Comparison of ENCODE assay signal across 26 cellular contexts in the genomic region with DNA sequence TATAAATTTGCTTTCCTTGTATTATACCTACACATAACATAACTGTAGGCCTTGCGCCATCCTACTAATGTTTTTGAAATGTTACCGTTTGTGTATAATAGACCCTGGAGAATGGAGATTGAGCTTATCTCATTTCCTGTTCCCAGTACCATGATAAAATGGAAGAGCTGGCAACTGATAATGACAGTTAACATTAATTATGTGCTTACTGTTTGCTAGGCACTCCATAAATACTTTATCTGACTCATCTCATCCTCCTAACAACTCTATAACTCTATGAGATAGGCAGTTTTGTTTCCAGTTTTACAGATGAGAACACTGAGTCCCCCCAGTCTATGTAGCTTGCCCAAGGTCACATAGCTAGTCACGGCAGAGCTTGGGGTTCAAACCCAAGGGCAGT.
"Had no signal": no experiment of that assay in that cellular context is flagged by ENCODE, and none has a peak within 500 bp of the region (broad histone marks: within the 10 kb centered on the region; RNA-seq: fewer than 3 reads in every experiment).

No MANE protein-coding gene starts in this region.

- H3K9ac ChIP-seq: parathyroid adenoma had no signal

- H3K4me2 ChIP-seq: hepatocyte had no signal

- ATAC-seq: activated naive CD8-positive, alpha-beta T cell treated with anti-CD3 and anti-CD28 coated beads, Interleukin-2, amount 50 U/mL, for 24 hours; left lung; naive thymus-derived CD4-positive, alpha-beta T cell; right cardiac atrium; stimulated activated memory B cell treated with anti-CD40 and anti-IgM and Interleukin-4, amounts not matched to agents 10 μg/mL and 1 μg/mL and 100 μg/mL, for 72 hours had no signal

- H3K9me3 Mint-ChIP-seq: activated CD4-positive, alpha-beta memory T cell treated with anti-CD3 and anti-CD28 coated beads for 36 hours; activated naive CD8-positive, alpha-beta T cell treated with anti-CD3 and anti-CD28 coated beads, Interleukin-2, amount 50 U/mL, for 24 hours; naive thymus-derived CD4-positive, alpha-beta T cell; stimulated activated memory B cell treated with anti-CD40 and anti-IgM and Interleukin-4, amounts not matched to agents 10 μg/mL and 1 μg/mL and 100 μg/mL, for 72 hours had no signal

- H3K27me3 Mint-ChIP-seq: activated CD4-positive, alpha-beta memory T cell treated with anti-CD3 and anti-CD28 coated beads for 36 hours; activated naive CD8-positive, alpha-beta T cell treated with anti-CD3 and anti-CD28 coated beads, Interleukin-2, amount 50 U/mL, for 24 hours; naive thymus-derived CD4-positive, alpha-beta T cell; stimulated activated memory B cell treated with anti-CD40 and anti-IgM and Interleukin-4, amounts not matched to agents 10 μg/mL and 1 μg/mL and 100 μg/mL, for 72 hours had no signal

- H3K4me1 ChIP-seq: left lung, parathyroid adenoma had no signal

- H3K4me3 Mint-ChIP-seq: activated CD4-positive, alpha-beta memory T cell treated with anti-CD3 and anti-CD28 coated beads for 36 hours; activated naive CD8-positive, alpha-beta T cell treated with anti-CD3 and anti-CD28 coated beads, Interleukin-2, amount 50 U/mL, for 24 hours; naive thymus-derived CD4-positive, alpha-beta T cell; stimulated activated memory B cell treated with anti-CD40 and anti-IgM and Interleukin-4, amounts not matched to agents 10 μg/mL and 1 μg/mL and 100 μg/mL, for 72 hours had no signal

- H3K9me3 ChIP-seq: left lung, neutrophil, stomach, suprapubic skin, tibial nerve had no signal

- H3K27ac Mint-ChIP-seq: activated CD4-positive, alpha-beta memory T cell treated with anti-CD3 and anti-CD28 coated beads for 36 hours; activated naive CD8-positive, alpha-beta T cell treated with anti-CD3 and anti-CD28 coated beads, Interleukin-2, amount 50 U/mL, for 24 hours; stimulated activated memory B cell treated with anti-CD40 and anti-IgM and Interleukin-4, amounts not matched to agents 10 μg/mL and 1 μg/mL and 100 μg/mL, for 72 hours had no signal

- H3K27ac ChIP-seq: brain microvascular endothelial cell, hepatocyte, left lung, neutrophil, parathyroid adenoma, stomach, suprapubic skin, tibial nerve had no signal

- H2AFZ ChIP-seq: hepatocyte, parathyroid adenoma had no signal

- H3K27me3 ChIP-seq: brain microvascular endothelial cell, hepatocyte, left lung, neutrophil, stomach, suprapubic skin, tibial nerve had no signal

- H3K4me1 Mint-ChIP-seq: activated naive CD8-positive, alpha-beta T cell treated with anti-CD3 and anti-CD28 coated beads, Interleukin-2, amount 50 U/mL, for 24 hours; naive thymus-derived CD4-positive, alpha-beta T cell; stimulated activated memory B cell treated with anti-CD40 and anti-IgM and Interleukin-4, amounts not matched to agents 10 μg/mL and 1 μg/mL and 100 μg/mL, for 72 hours had no signal

- H3K79me2 ChIP-seq: hepatocyte, parathyroid adenoma had no signal

- H3K4me3 ChIP-seq: hepatocyte, left lung, stomach, suprapubic skin, tibial nerve had no signal

- DNase-seq: activated CD4-positive, alpha-beta memory T cell treated with anti-CD3 and anti-CD28 coated beads for 36 hours; activated CD4-positive, alpha-beta T cell treated with anti-CD3 and anti-CD28 coated beads for 4 hours; activated CD4-positive, CD25-positive, alpha-beta regulatory T cell; activated effector memory CD4-positive, alpha-beta T cell treated with anti-CD3 and anti-CD28 coated beads, Interleukin-2, amount 50 U/mL, for 16 hours; activated naive CD4-positive, alpha-beta T cell treated with anti-CD3 and anti-CD28 coated beads, Interleukin-2, amount 50 U/mL, for 16 hours; activated naive CD8-positive, alpha-beta T cell treated with anti-CD3 and anti-CD28 coated beads, Interleukin-2, amount 50 U/mL, for 24 hours; anterior cingulate cortex; brain microvascular endothelial cell; caudate nucleus; dermis blood vessel endothelial cell; effector CD8-positive, alpha-beta T cell; glutamatergic neuron; kidney glomerular epithelial cell; left lung; naive thymus-derived CD4-positive, alpha-beta T cell; right cardiac atrium; stimulated activated CD4-positive, alpha-beta T cell treated with anti-CD3 and anti-CD28 coated beads, Interleukin-1b, Interleukin-23, amount 100 ng/mL, for 48 hours; stomach; T-helper 9 cell had no signal

- FAIRE-seq: frontal cortex had no signal
